Comparison of ENCODE assay signal across 1 cellular context in the genomic region with DNA sequence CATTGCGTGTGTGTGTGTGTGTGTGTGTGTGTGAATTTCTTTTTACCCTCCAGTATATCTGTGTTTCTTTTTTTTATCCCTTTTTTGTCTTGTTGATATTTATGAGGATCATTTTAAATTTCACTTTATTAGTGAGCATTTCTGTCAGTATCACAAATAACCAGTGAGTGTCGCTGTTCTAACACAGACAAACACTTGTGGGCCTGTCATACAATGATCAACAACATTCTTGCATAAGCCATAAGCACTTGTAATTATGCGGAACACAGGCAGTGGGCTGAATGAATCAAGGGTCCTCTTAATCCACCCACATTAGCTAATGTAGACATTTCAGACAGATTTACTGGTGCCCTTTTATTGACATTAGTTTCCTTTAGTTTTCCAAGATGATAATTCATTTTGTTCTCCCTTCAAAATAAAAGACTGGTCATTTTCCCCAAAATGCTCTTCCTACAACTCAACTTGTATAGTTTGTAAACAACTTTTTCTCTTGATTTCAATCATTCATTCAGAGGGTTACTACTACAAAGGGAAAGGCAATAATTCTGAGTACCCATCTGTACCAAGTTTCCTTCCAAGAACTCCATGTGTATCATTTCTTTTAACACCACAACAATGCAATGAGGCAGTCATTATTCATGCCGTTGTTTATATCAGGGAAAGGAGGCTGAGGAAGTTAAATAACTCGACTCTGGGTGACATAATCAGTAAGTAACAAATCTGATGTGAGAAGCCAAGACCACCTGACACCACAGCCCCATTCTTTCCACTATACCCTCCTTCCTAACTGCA.
TF ChIP-seq lines count a peak whose summit lies in the region.

No MANE protein-coding gene starts in this region.

TF ChIP-seq in HepG2, 621 proteins besides CTCF, POLR2A, EP300 and RAD21 (continued from another document and continues in another):
- TF ChIP-seq, protein P1, sequence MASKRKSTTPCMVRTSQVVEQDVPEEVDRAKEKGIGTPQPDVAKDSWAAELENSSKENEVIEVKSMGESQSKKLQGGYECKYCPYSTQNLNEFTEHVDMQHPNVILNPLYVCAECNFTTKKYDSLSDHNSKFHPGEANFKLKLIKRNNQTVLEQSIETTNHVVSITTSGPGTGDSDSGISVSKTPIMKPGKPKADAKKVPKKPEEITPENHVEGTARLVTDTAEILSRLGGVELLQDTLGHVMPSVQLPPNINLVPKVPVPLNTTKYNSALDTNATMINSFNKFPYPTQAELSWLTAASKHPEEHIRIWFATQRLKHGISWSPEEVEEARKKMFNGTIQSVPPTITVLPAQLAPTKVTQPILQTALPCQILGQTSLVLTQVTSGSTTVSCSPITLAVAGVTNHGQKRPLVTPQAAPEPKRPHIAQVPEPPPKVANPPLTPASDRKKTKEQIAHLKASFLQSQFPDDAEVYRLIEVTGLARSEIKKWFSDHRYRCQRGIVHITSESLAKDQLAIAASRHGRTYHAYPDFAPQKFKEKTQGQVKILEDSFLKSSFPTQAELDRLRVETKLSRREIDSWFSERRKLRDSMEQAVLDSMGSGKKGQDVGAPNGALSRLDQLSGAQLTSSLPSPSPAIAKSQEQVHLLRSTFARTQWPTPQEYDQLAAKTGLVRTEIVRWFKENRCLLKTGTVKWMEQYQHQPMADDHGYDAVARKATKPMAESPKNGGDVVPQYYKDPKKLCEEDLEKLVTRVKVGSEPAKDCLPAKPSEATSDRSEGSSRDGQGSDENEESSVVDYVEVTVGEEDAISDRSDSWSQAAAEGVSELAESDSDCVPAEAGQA (IDR thresholded peaks at IDR 0.05; ENCODE audit: low read depth): no peak
- TF ChIP-seq, protein P1 (CRISPR knock-in tag; IDR thresholded peaks at IDR 0.05; ENCODE audit: borderline replicate concordance): no peak
- TF ChIP-seq, protein P2, sequence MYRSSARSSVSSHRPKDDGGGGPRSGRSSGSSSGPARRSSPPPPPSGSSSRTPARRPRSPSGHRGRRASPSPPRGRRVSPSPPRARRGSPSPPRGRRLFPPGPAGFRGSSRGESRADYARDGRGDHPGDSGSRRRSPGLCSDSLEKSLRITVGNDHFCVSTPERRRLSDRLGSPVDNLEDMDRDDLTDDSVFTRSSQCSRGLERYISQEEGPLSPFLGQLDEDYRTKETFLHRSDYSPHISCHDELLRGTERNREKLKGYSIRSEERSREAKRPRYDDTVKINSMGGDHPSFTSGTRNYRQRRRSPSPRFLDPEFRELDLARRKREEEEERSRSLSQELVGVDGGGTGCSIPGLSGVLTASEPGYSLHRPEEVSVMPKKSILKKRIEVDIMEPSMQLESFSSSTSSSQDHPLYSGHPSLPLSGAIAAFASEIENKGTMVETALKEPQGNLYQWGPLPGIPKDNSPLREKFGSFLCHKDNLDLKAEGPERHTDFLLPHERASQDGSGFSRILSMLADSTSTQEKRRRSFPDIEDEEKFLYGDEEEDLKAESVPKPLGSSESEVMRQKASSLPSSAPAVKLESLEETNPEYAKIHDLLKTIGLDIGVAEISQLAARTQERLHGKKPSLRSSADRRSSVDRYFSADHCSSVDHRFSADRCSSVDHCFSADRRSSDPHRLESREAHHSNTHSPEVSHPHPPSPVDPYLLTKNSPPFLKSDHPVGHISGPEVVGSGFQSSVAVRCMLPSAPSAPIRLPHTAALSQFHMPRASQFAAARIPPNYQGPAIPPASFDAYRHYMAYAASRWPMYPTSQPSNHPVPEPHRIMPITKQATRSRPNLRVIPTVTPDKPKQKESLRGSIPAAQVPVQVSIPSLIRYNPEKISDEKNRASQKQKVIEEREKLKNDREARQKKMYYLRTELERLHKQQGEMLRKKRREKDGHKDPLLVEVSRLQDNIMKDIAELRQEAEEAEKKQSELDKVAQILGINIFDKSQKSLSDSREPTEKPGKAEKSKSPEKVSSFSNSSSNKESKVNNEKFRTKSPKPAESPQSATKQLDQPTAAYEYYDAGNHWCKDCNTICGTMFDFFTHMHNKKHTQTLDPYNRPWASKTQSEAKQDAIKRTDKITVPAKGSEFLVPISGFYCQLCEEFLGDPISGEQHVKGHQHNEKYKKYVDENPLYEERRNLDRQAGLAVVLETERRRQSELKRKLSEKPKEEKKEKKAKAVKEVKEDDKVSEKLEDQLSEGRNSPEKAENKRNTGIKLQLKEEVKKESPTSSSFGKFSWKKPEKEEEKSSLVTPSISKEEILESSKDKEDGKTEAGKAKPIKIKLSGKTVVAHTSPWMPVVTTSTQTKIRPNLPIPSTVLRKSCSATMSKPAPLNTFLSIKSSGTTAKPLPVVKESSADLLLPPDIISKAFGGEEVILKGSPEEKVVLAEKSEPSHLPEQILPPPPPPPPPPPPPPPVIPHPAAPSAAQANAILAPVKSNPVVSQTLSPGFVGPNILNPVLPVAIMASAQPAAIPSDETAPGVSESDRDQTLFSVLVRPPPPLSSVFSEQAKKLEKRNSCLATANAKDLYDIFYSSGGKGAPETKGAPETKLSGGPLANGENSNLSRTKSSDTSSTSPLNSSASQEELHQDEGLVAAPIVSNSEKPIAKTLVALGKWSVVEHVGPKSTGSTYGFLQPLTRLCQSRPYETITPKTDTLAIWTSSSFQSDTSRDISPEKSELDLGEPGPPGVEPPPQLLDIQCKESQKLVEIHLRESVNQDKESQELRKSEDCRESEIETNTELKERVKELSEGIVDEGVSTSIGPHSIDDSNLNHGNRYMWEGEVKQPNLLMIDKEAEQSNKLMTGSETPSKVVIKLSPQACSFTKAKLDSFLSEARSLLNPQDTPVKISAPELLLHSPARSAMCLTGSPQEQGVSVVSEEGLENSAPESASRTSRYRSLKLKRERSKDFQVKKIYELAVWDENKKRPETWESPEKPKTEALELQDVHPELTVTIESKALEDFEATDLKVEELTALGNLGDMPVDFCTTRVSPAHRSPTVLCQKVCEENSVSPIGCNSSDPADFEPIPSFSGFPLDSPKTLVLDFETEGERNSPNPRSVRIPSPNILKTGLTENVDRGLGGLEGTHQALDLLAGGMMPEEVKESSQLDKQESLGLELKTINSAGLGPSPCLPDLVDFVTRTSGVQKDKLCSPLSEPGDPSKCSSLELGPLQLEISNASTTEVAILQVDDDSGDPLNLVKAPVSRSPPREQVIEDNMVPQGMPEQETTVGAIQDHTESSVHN (CRISPR knock-in tag; IDR thresholded peaks at IDR 0.05): no peak
- no peak for TF ChIP-seq SNRNP70 (IDR thresholded peaks at IDR 0.05; ENCODE audit: low read depth, low read length)
- TF ChIP-seq, protein P3, sequence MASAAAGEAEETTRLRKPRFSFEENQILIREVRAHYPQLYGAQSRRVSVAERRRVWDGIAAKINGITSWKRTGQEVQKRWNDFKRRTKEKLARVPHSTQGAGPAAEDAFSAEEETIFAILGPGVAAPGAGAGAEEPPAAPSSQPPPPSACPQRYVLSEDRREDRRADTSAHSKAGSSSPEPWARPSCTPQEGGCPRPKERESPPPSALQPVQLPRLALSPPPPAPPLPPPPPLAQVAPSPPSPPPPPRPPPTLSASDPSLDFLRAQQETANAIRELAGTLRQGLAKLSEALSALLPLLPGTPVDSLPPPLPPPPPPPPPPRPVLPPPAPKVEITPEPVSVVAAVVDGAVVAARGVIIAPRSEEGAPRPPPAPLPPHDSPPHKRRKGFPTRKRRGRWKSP (CRISPR knock-in tag; IDR thresholded peaks at IDR 0.05): no peak
- TF ChIP-seq ZNF652 (CRISPR knock-in tag; IDR thresholded peaks at IDR 0.05; ENCODE audit: borderline replicate concordance, low read depth): no peak
- TF ChIP-seq FOXK1 (CRISPR knock-in tag; IDR thresholded peaks at IDR 0.05; ENCODE audit: borderline replicate concordance, low read depth): peak; percentile 57; the same call in 1 of the 2 replicates
- TF ChIP-seq ATF7 (IDR thresholded peaks at IDR 0.05): no peak
- TF ChIP-seq ATF7 (CRISPR knock-in tag; IDR thresholded peaks at IDR 0.05): no peak
- TF ChIP-seq HNF4G (IDR thresholded peaks at IDR 0.05; ENCODE audit: borderline replicate concordance, low read depth, low read length): no peak
- no peak for TF ChIP-seq HNF4G (CRISPR knock-in tag; IDR thresholded peaks at IDR 0.05; ENCODE audit: borderline replicate concordance, low read depth)
- peak; percentile 45; the same call in 1 of the 2 replicates for TF ChIP-seq CEBPG (CRISPR knock-in tag; IDR thresholded peaks at IDR 0.05)
- TF ChIP-seq SOX5 (CRISPR knock-in tag; IDR thresholded peaks at IDR 0.05; ENCODE audit: borderline replicate concordance): no peak
- TF ChIP-seq, protein P4, sequence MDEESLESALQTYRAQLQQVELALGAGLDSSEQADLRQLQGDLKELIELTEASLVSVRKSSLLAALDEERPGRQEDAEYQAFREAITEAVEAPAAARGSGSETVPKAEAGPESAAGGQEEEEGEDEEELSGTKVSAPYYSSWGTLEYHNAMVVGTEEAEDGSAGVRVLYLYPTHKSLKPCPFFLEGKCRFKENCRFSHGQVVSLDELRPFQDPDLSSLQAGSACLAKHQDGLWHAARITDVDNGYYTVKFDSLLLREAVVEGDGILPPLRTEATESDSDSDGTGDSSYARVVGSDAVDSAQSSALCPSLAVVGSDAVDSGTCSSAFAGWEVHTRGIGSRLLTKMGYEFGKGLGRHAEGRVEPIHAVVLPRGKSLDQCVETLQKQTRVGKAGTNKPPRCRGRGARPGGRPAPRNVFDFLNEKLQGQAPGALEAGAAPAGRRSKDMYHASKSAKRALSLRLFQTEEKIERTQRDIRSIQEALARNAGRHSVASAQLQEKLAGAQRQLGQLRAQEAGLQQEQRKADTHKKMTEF (CRISPR knock-in tag; IDR thresholded peaks at IDR 0.05): no peak
- TF ChIP-seq STAG1 (CRISPR knock-in tag; IDR thresholded peaks at IDR 0.05): peak; percentile 71
- peak; percentile 26; the same call in 1 of the 2 replicates for TF ChIP-seq FOXA3 (CRISPR knock-in tag; IDR thresholded peaks at IDR 0.05)
- no peak for TF ChIP-seq CREM (IDR thresholded peaks at IDR 0.05)
- TF ChIP-seq CREM (CRISPR knock-in tag; IDR thresholded peaks at IDR 0.05): no peak
- TF ChIP-seq, protein P5, sequence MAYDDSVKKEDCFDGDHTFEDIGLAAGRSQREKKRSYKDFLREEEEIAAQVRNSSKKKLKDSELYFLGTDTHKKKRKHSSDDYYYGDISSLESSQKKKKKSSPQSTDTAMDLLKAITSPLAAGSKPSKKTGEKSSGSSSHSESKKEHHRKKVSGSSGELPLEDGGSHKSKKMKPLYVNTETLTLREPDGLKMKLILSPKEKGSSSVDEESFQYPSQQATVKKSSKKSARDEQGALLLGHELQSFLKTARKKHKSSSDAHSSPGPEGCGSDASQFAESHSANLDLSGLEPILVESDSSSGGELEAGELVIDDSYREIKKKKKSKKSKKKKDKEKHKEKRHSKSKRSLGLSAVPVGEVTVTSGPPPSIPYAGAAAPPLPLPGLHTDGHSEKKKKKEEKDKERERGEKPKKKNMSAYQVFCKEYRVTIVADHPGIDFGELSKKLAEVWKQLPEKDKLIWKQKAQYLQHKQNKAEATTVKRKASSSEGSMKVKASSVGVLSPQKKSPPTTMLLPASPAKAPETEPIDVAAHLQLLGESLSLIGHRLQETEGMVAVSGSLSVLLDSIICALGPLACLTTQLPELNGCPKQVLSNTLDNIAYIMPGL (CRISPR knock-in tag; IDR thresholded peaks at IDR 0.05; ENCODE audit: borderline replicate concordance in 1 of 2, low read depth in 1 of 2): no peak
- no peak for TF ChIP-seq IKZF4 (CRISPR knock-in tag; IDR thresholded peaks at IDR 0.05; ENCODE audit: borderline replicate concordance, low read depth, not compliant biosample characterization)
- TF ChIP-seq, protein P6, sequence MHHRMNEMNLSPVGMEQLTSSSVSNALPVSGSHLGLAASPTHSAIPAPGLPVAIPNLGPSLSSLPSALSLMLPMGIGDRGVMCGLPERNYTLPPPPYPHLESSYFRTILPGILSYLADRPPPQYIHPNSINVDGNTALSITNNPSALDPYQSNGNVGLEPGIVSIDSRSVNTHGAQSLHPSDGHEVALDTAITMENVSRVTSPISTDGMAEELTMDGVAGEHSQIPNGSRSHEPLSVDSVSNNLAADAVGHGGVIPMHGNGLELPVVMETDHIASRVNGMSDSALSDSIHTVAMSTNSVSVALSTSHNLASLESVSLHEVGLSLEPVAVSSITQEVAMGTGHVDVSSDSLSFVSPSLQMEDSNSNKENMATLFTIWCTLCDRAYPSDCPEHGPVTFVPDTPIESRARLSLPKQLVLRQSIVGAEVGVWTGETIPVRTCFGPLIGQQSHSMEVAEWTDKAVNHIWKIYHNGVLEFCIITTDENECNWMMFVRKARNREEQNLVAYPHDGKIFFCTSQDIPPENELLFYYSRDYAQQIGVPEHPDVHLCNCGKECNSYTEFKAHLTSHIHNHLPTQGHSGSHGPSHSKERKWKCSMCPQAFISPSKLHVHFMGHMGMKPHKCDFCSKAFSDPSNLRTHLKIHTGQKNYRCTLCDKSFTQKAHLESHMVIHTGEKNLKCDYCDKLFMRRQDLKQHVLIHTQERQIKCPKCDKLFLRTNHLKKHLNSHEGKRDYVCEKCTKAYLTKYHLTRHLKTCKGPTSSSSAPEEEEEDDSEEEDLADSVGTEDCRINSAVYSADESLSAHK (CRISPR knock-in tag; IDR thresholded peaks at IDR 0.05; ENCODE audit: borderline replicate concordance): no peak
- TF ChIP-seq, protein P7, sequence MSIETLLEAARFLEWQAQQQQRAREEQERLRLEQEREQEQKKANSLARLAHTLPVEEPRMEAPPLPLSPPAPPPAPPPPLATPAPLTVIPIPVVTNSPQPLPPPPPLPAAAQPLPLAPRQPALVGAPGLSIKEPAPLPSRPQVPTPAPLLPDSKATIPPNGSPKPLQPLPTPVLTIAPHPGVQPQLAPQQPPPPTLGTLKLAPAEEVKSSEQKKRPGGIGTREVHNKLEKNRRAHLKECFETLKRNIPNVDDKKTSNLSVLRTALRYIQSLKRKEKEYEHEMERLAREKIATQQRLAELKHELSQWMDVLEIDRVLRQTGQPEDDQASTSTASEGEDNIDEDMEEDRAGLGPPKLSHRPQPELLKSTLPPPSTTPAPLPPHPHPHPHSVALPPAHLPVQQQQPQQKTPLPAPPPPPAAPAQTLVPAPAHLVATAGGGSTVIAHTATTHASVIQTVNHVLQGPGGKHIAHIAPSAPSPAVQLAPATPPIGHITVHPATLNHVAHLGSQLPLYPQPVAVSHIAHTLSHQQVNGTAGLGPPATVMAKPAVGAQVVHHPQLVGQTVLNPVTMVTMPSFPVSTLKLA (IDR thresholded peaks at IDR 0.05): no peak
- no peak for TF ChIP-seq ATF7-NPFF (CRISPR knock-in tag; IDR thresholded peaks at IDR 0.05; ENCODE audit: low read depth)
